Comparison of ENCODE assay signal across 8 cellular contexts in genomic region chr20:62603021-62603906, GRCh38. TPM values are rescaled to one million over a fixed set of nuclear protein-coding genes. Genes with fewer than 3 reads are reported as not detected.
DNase-seq lines count a peak whose midpoint lies in the region; ATAC-seq and TF ChIP-seq lines count a peak whose summit lies in the region.

No MANE protein-coding gene starts in this region.

- H3K4me3 ChIP-seq in epithelial cell of proximal tubule (ENCODE audit: low read depth, low read length): peak overlapping the region; percentile 54
- no peak overlapping the region for H3K4me3 ChIP-seq in osteoblast (ENCODE audit: insufficient read depth, low read length)

- DNase-seq in GM13976 (ENCODE audit: low spot score) (peak; percentile 76), NCI-H2029 treated with DMSO at 0.1 percent for 48 hours (lab: John Stamatoyannopoulos, UW) (peak; percentile 62), epithelial cell of proximal tubule (ENCODE audit: low read depth) (no peak), osteoblast (ENCODE audit: insufficient read length, low spot score, missing footprints) (peak; percentile 96), erythroblast (lab: John Stamatoyannopoulos, UW) (no peak)
- peak; percentile 53 to 61 for DNase-seq in activated CD4-positive, alpha-beta T cell treated with anti-CD3 and anti-CD28 coated beads, Interleukin-2, amount 50 U/mL, for 48 hours

- ATAC-seq in GM19023 (IDR thresholded peaks at IDR 0.05; ENCODE audit: unreplicated experiment) (no peak), HG03457 (IDR thresholded peaks at IDR 0.05; ENCODE audit: unreplicated experiment) (no peak)

- TF ChIP-seq POLR2A in erythroblast (IDR thresholded peaks at IDR 0.05; ENCODE audit: low read length): no peak

- no peaks in the 10 kb centered on the region for H3K9me3 ChIP-seq in osteoblast (ENCODE audit: low read depth, low read length)

- H3K27ac ChIP-seq in osteoblast (ENCODE audit: low read depth, low read length): peak overlapping the region; percentile 58

- H3K4me1 ChIP-seq in osteoblast (ENCODE audit: insufficient read depth, low read length): peaks cover 26% of the 10 kb centered on the region

- peaks cover 4% of the 10 kb centered on the region for H4K20me1 ChIP-seq in osteoblast (ENCODE audit: insufficient read depth, low read length)

- H3K4me2 ChIP-seq in osteoblast (ENCODE audit: insufficient read depth, low read length): peak overlapping the region; percentile 17

- peaks cover 2% of the 10 kb centered on the region for H3K27me3 ChIP-seq in osteoblast (ENCODE audit: insufficient read depth, low read length)

- H3K79me2 ChIP-seq in osteoblast (ENCODE audit: insufficient read depth, low read length): no peaks in the 10 kb centered on the region

- no peak overlapping the region for H2AFZ ChIP-seq in osteoblast (ENCODE audit: low read length)

- no peaks in the 10 kb centered on the region for H3K36me3 ChIP-seq in osteoblast (ENCODE audit: insufficient read depth, low read length)

- in situ Hi-C loops in GM13976 (cut with MboI; ENCODE audit: low sequenced_read_pairs, unreplicated experiment): no loop called here

- TF ChIP-seq CTCF in GM13976 (IDR thresholded peaks at IDR 0.05; ENCODE audit: borderline replicate concordance, control extremely low read depth, extremely low read depth, insufficient read depth, missing control alignments) (no peak), epithelial cell of proximal tubule (conservative IDR thresholded peaks at IDR 0.05; ENCODE audit: low read depth, low read length) (no peak), osteoblast (IDR thresholded peaks at IDR 0.05; ENCODE audit: extremely low read depth, low read depth, low read length) (no peak)

RNA-seq across cellular contexts. Expression of gene SLCO4A1, which starts 39.0 kb away (rescaled TPM):
- total RNA-seq in epithelial cell of proximal tubule (48.3 and 57.3 TPM in 2 replicates), osteoblast (under 0.01 TPM in 1 of 2 replicates, not detected in the other)

Comparison
In these comparisons a context has a peak if more than half of its experiments do, and no peak if none do; other contexts are left out.
1. DNase-seq: peak in GM13976 (single experiment), NCI-H2029 treated with DMSO at 0.1 percent for 48 hours (single experiment), activated CD4-positive, alpha-beta T cell treated with anti-CD3 and anti-CD28 coated beads, Interleukin-2, amount 50 U/mL, for 48 hours (2 of 2) and osteoblast (single experiment); none in epithelial cell of proximal tubule (single experiment) and erythroblast (0 of 2).
2. RNA of gene SLCO4A1, which starts 39.0 kb away (total RNA-seq): 48.3 to 57.3 TPM in epithelial cell of proximal tubule; under 0.01 TPM in osteoblast; every median in the first group is over 10 times any median in the second.